13 cellular contexts compared by ENCODE assay signal in the genomic region with DNA sequence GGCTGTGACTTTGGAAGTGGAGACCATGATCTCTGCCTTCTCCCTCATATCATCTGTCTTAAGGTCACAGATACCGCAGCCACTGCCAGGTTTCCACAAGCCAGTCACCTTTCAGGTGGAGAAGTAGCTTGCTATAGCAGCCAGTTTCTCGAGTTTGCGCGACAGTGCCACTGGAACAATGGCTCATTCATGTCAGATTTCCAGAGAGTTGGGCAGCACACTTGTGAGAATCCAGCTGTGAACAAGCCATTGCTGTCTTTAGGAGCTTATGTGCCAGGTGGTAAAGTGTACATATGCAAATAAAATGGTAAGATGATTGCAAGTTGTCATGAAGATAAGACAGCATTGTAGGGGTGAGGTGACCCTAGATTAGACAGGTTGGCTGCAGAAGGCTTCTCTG. TPM values are rescaled to one million over a fixed set of nuclear protein-coding genes. Genes with fewer than 3 reads are reported as not detected.
DNase-seq lines count a peak whose midpoint lies in the region; ATAC-seq, FAIRE-seq and TF ChIP-seq lines count a peak whose summit lies in the region.
"Had no signal": no experiment of that assay in that cellular context is flagged by ENCODE, and none has a peak within 500 bp of the region (broad histone marks: within the 10 kb centered on the region; RNA-seq: fewer than 3 reads in every experiment).

No MANE protein-coding gene starts in this region.

- peak overlapping the region; percentile 2 for H3K4me3 Mint-ChIP-seq in activated T-helper 17 cell treated with anti-CD3 and anti-CD28 coated beads, Interleukin-2, amount 50 U/mL, for 72 hours
- H3K4me3 Mint-ChIP-seq in mesothelial cell of epicardium: no peak overlapping the region

- no peaks in the 10 kb centered on the region for H3K27me3 Mint-ChIP-seq in activated T-helper 17 cell treated with anti-CD3 and anti-CD28 coated beads, Interleukin-2, amount 50 U/mL, for 72 hours
- no peaks in the 10 kb centered on the region for H3K27me3 Mint-ChIP-seq in mesothelial cell of epicardium (ENCODE audit: low read depth)

- CTCF ChIA-PET in HepG2 (lab: Yijun Ruan, JAX; ENCODE audit: low intra/inter-chr PET ratio, low total read pairs): no interaction called here

- H3K9me3 ChIP-seq in HepG2 (ENCODE audit: low read length): no peaks in the 10 kb centered on the region
- no peaks in the 10 kb centered on the region for H3K9me3 ChIP-seq in right lobe of liver
- H3K9me3 ChIP-seq: suprapubic skin had no signal

- no TSS peak for BruUV-seq in HepG2 (replicated peaks; lab: Mats Ljungman, UMichigan)

- FAIRE-seq in HepG2 (lab: Jason Lieb, UNC): no peak
- FAIRE-seq: TTC549 had no signal

- no peak overlapping the region for H3K4me2 ChIP-seq in HepG2 (ENCODE audit: low read depth, low read length)
- H3K4me2 ChIP-seq: BLaER1 had no signal

- H3K4me3 ChIP-seq in HepG2 (replicated peaks in 1 of 3; ENCODE audit: insufficient read depth in 1 of 3, low read depth in 2 of 3, low read length in 3 of 3) (no peak overlapping the region), right lobe of liver (no peak overlapping the region)
- H3K4me3 ChIP-seq: BLaER1, suprapubic skin had no signal

- H3K4me1 Mint-ChIP-seq in activated T-helper 17 cell treated with anti-CD3 and anti-CD28 coated beads, Interleukin-2, amount 50 U/mL, for 72 hours: peaks cover 34% of the 10 kb centered on the region
- H3K4me1 Mint-ChIP-seq in mesothelial cell of epicardium: peaks cover 23% of the 10 kb centered on the region

- H3K27ac Mint-ChIP-seq in activated T-helper 17 cell treated with anti-CD3 and anti-CD28 coated beads, Interleukin-2, amount 50 U/mL, for 72 hours: no peak overlapping the region
- peak overlapping the region; percentile 75 for H3K27ac Mint-ChIP-seq in mesothelial cell of epicardium

- TF ChIP-seq CTCF in HepG2 (CRISPR knock-in tag; IDR thresholded peaks at IDR 0.05) (no peak), right lobe of liver (IDR thresholded peaks at IDR 0.05) (no peak), mesothelial cell of epicardium (IDR thresholded peaks at IDR 0.05; ENCODE audit: unreplicated experiment) (no peak)

- ATAC-seq in HepG2: no peak
- ATAC-seq in right lobe of liver: no peak
- ATAC-seq in activated T-helper 17 cell treated with anti-CD3 and anti-CD28 coated beads, Interleukin-2, amount 50 U/mL, for 72 hours (replicated peaks): no peak
- no peak for ATAC-seq in HG02588 (IDR thresholded peaks at IDR 0.05; ENCODE audit: unreplicated experiment)
- no peak for ATAC-seq in GM18520 (IDR thresholded peaks at IDR 0.05; ENCODE audit: unreplicated experiment)

- TF ChIP-seq RAD21 in HepG2 (CRISPR knock-in tag; IDR thresholded peaks at IDR 0.05): no peak

- DNase-seq in HepG2 (ENCODE audit: low spot score) (no peak), right lobe of liver (no peak), mesothelial cell of epicardium (ENCODE audit: low spot score in 2 of 2, unreplicated experiment in 2 of 2) (no peak), CD1c-positive myeloid dendritic cell (ENCODE audit: extremely low spot score) (no peak)
- no peak for DNase-seq in stimulated activated naive CD4-positive, alpha-beta T cell (lab: John Stamatoyannopoulos, UW)
- DNase-seq: NCI-H1694 treated with DMSO at 0.1 percent for 48 hours; stimulated activated CD4-positive, alpha-beta T cell treated with anti-CD3 and anti-CD28 coated beads, Interleukin-4, amount 100 ng/mL, for 4 hours had no signal

- peaks cover 16% of the 10 kb centered on the region for H3K36me3 Mint-ChIP-seq in activated T-helper 17 cell treated with anti-CD3 and anti-CD28 coated beads, Interleukin-2, amount 50 U/mL, for 72 hours (ENCODE audit: low read depth)
- H3K36me3 Mint-ChIP-seq in mesothelial cell of epicardium: peaks cover 17% of the 10 kb centered on the region

- peaks cover 2 to 4% of the 10 kb centered on the region in 2 experiments; a peak in 1 of 5 replicates for H3K36me3 ChIP-seq in HepG2 (replicated peaks in 1 of 2; ENCODE audit: control insufficient read depth in 1 of 2, insufficient read depth in 2 of 2, low read length in 2 of 2)
- no peaks in the 10 kb centered on the region for H3K36me3 ChIP-seq in right lobe of liver
- H3K36me3 ChIP-seq: suprapubic skin had no signal

- H3K4me1 ChIP-seq in HepG2 (ENCODE audit: insufficient read depth, low read length): peaks cover 31% of the 10 kb centered on the region
- no peaks in the 10 kb centered on the region for H3K4me1 ChIP-seq in right lobe of liver

- H3K27ac ChIP-seq in HepG2 (ENCODE audit: extremely low read length, insufficient read depth, low read length): no peak overlapping the region
- no peak overlapping the region for H3K27ac ChIP-seq in right lobe of liver
- H3K27ac ChIP-seq: BLaER1, suprapubic skin had no signal

- no peak overlapping the region for H2AFZ ChIP-seq in HepG2 (ENCODE audit: low read length)

- TF ChIP-seq EP300 in HepG2 (IDR thresholded peaks at IDR 0.05; ENCODE audit: low read depth in 2 of 2, low read length in 2 of 2) (no peak), HepG2 (CRISPR knock-in tag; IDR thresholded peaks at IDR 0.05; ENCODE audit: borderline replicate concordance) (no peak)

- TF ChIP-seq POLR2A in HepG2 (IDR thresholded peaks at IDR 0.05; ENCODE audit: insufficient read depth in 1 of 2, low read depth in 2 of 2, low read length in 2 of 2): no peak
- TF ChIP-seq POLR2A in right lobe of liver (IDR thresholded peaks at IDR 0.05): no peak

- 88% methylated on average over 4 of the region's 4 CpGs for WGBS in HepG2 (ENCODE audit: low lambda C conversion rate)
- whole genome bisulfite sequencing in right lobe of liver (ENCODE audit: insufficient coverage, low coverage, low lambda C conversion rate, missing lambda C conversion rate): 72% methylated on average over 3 of the region's 4 CpGs

- POLR2A ChIA-PET in HepG2 (lab: Yijun Ruan, JAX): no interaction called here

- H3K27me3 ChIP-seq in HepG2 (ENCODE audit: control insufficient read depth in 1 of 2, insufficient read depth in 2 of 2, low read length in 2 of 2) (no peaks in the 10 kb centered on the region), right lobe of liver (no peaks in the 10 kb centered on the region)
- H3K27me3 ChIP-seq: BLaER1, suprapubic skin had no signal

- no peaks in the 10 kb centered on the region for H3K9me3 Mint-ChIP-seq in activated T-helper 17 cell treated with anti-CD3 and anti-CD28 coated beads, Interleukin-2, amount 50 U/mL, for 72 hours
- H3K9me3 Mint-ChIP-seq in mesothelial cell of epicardium: peaks cover 3% of the 10 kb centered on the region

- H4K20me1 ChIP-seq in HepG2 (ENCODE audit: insufficient read depth, low read length): no peaks in the 10 kb centered on the region; the same call in none of the 2 replicates

- in situ Hi-C loops in HepG2 (cut with HindIII; ENCODE audit: extremely low pct_ligation_motif_present, low pct_unique_long_range_greater_than_20kb): no loop called here

- peaks cover 41% of the 10 kb centered on the region for H3K79me2 ChIP-seq in HepG2 (ENCODE audit: insufficient read depth, low read length)

- no peak overlapping the region for H3K9ac ChIP-seq in HepG2 (ENCODE audit: insufficient read depth, low read depth, low read length)
- H3K9ac ChIP-seq: BLaER1 had no signal

- intact Hi-C loops in HepG2 (cut with micrococcal nuclease; ENCODE audit: unreplicated experiment) (no loop called here), right lobe of liver (cut with DNase I) (no loop called here)

TF ChIP-seq in HepG2, 621 proteins besides CTCF, POLR2A, EP300 and RAD21:
- no peak for TF ChIP-seq NPAS2 (CRISPR knock-in tag; IDR thresholded peaks at IDR 0.05; ENCODE audit: borderline replicate concordance)
- TF ChIP-seq, protein P1, sequence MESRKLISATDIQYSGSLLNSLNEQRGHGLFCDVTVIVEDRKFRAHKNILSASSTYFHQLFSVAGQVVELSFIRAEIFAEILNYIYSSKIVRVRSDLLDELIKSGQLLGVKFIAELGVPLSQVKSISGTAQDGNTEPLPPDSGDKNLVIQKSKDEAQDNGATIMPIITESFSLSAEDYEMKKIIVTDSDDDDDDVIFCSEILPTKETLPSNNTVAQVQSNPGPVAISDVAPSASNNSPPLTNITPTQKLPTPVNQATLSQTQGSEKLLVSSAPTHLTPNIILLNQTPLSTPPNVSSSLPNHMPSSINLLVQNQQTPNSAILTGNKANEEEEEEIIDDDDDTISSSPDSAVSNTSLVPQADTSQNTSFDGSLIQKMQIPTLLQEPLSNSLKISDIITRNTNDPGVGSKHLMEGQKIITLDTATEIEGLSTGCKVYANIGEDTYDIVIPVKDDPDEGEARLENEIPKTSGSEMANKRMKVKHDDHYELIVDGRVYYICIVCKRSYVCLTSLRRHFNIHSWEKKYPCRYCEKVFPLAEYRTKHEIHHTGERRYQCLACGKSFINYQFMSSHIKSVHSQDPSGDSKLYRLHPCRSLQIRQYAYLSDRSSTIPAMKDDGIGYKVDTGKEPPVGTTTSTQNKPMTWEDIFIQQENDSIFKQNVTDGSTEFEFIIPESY (CRISPR knock-in tag; IDR thresholded peaks at IDR 0.05): peak; percentile 79

RNA-seq across cellular contexts. Expression of a gene that starts 22.3 kb away (rescaled TPM):
- 8.0 and 8.2 TPM in 2 replicates for total RNA-seq in HepG2 (2016; rRNA removed; fragmentation: Illumina TruSeq; extraction: Trizol)
- 2.1 and 3.3 TPM in 2 replicates for total RNA-seq in HepG2 (2016; cell fraction: cytosol; rRNA removed; fragmentation: Illumina TruSeq; extraction: Trizol; ENCODE audit: low read depth)
- 8.1 and 8.3 TPM in 2 replicates for total RNA-seq in HepG2 (2016; cell fraction: insoluble cytoplasmic fraction; rRNA removed; fragmentation: Illumina TruSeq; extraction: Trizol)
- 3.8 and 4.8 TPM in 2 replicates for total RNA-seq in HepG2 (2016; cell fraction: membrane; rRNA removed; fragmentation: Illumina TruSeq; extraction: Trizol)
- total RNA-seq in HepG2 (2016; cell fraction: nucleus; rRNA removed; fragmentation: Illumina TruSeq; extraction: Trizol): 6.5 and 7.9 TPM in 2 replicates
- polyA plus RNA-seq in HepG2 (2011; rRNA removed): 11.7 and 11.8 TPM in 2 replicates
- polyA plus RNA-seq in HepG2 (2011; cell fraction: cytosol; rRNA removed): 8.4 and 9.7 TPM in 2 replicates
- polyA plus RNA-seq in HepG2 (2011; cell fraction: nucleus; rRNA removed): 15.3 and 16.2 TPM in 2 replicates
- polyA plus RNA-seq in HepG2 (2012): 8.7 and 13.7 TPM in 2 replicates
- 0.29 and 0.33 TPM in 2 replicates for polyA plus RNA-seq in HepG2 (2016; cell fraction: cytosol; fragmentation: Illumina TruSeq; extraction: Trizol; ENCODE audit: low read depth)
- 4.5 and 5.5 TPM in 2 replicates for polyA plus RNA-seq in HepG2 (2016; cell fraction: insoluble cytoplasmic fraction; fragmentation: Illumina TruSeq; extraction: Trizol; ENCODE audit: low read depth)
- polyA plus RNA-seq in HepG2 (2016; cell fraction: membrane; fragmentation: Illumina TruSeq; extraction: Trizol; ENCODE audit: low read depth): 0.94 and 1.1 TPM in 2 replicates
- polyA plus RNA-seq in HepG2 (2016; cell fraction: nucleus; fragmentation: Illumina TruSeq; extraction: Trizol; ENCODE audit: insufficient read depth, low read depth): 11.6 and 15.6 TPM in 2 replicates
- 9.7 and 21.6 TPM in 2 replicates for polyA minus RNA-seq in HepG2 (2011; rRNA and poly(A)+ RNA removed; ENCODE audit: low replicate concordance)
- 7.6 and 8.8 TPM in 2 replicates for polyA minus RNA-seq in HepG2 (2011; cell fraction: cytosol; rRNA and poly(A)+ RNA removed)
- polyA minus RNA-seq in HepG2 (2011; cell fraction: nucleus; rRNA and poly(A)+ RNA removed): 13.0 and 16.4 TPM in 2 replicates
- total RNA-seq in right lobe of liver: 10 to 100 TPM in 2 of 6 experiments, 1 to 10 TPM in 4; 8.1 to 19.4 (median 9.5) TPM
- total RNA-seq in activated T-helper 17 cell treated with anti-CD3 and anti-CD28 coated beads, Interleukin-2, amount 50 U/mL, for 72 hours: 10 to 100 TPM; 13.6 to 22.2 TPM
- 50.3 to 52.4 TPM (median 50.5 TPM) in 3 replicates for total RNA-seq in mesothelial cell of epicardium
